Comparison of ENCODE assay signal across 19 cellular contexts in the genomic region with DNA sequence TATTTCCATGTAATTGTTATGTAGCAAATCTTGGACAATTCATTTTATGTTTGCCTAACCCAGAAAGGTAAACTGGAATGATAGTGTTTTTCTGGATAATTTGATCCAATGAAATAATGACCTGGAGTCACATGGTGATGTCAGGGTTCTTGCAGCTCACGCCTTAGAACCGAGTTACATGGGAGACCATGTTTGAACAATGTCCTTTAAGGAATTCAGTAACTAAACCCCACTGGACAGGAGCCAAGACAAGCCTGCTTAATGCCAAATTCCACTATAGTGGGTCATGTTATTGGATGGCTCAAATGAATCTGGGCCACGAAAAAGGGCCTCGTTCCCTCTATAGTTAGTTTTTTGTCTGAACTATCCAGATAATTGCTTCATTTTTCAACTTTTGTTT.
DNase-seq lines count a peak whose midpoint lies in the region; ATAC-seq and TF ChIP-seq lines count a peak whose summit lies in the region.
"Had no signal": no experiment of that assay in that cellular context is flagged by ENCODE, and none has a peak within 500 bp of the region (broad histone marks: within the 10 kb centered on the region; RNA-seq: fewer than 3 reads in every experiment).

No MANE protein-coding gene starts in this region.

- 46 to 63% methylated on average over 4 of the region's 4 CpGs for WGBS in esophagus squamous epithelium, 2 donors

- H3K4me1 Mint-ChIP-seq in activated naive CD8-positive, alpha-beta T cell treated with anti-CD3 and anti-CD28 coated beads for 36 hours = no peaks in the 10 kb centered on the region

- ATAC-seq in HG03095 (IDR thresholded peaks at IDR 0.05; ENCODE audit: unreplicated experiment) (no peak), left cardiac atrium (no peak)
- ATAC-seq: activated naive CD4-positive, alpha-beta T cell treated with anti-CD3 and anti-CD28 coated beads, Interleukin-2, amount 50 U/mL, for 72 hours; esophagus mucosa had no signal

- H3K27me3 ChIP-seq in esophagus squamous epithelium = no peaks in the 10 kb centered on the region

- H3K27ac ChIP-seq in esophagus squamous epithelium = no peak overlapping the region

- H3K4me3 Mint-ChIP-seq in activated naive CD8-positive, alpha-beta T cell treated with anti-CD3 and anti-CD28 coated beads for 36 hours = no peak overlapping the region
- H3K4me3 Mint-ChIP-seq: stimulated activated naive CD8-positive, alpha-beta T cell treated with anti-CD3 and anti-CD28 coated beads, Interleukin-15, Interleukin-2, amounts not matched to agents 100 ng/mL and 50 ng/mL, for 24 hours; T-helper 2 cell treated with Interferon-gamma antibody and Interleukin-4, amounts not matched to agents 5 μg/mL and 100 μg/mL, for 36 hours had no signal

- no peak overlapping the region for H3K27ac Mint-ChIP-seq in activated naive CD8-positive, alpha-beta T cell treated with anti-CD3 and anti-CD28 coated beads for 36 hours
- H3K27ac Mint-ChIP-seq: activated naive CD4-positive, alpha-beta T cell treated with anti-CD3 and anti-CD28 coated beads, Interleukin-2, amount 50 U/mL, for 72 hours; stimulated activated naive CD8-positive, alpha-beta T cell treated with anti-CD3 and anti-CD28 coated beads, Interleukin-15, Interleukin-2, amounts not matched to agents 100 ng/mL and 50 ng/mL, for 24 hours; T-helper 2 cell treated with Interferon-gamma antibody and Interleukin-4, amounts not matched to agents 5 μg/mL and 100 μg/mL, for 36 hours had no signal

- H3K4me3 ChIP-seq in epithelial cell of esophagus (ENCODE audit: low read length) (no peak overlapping the region), esophagus squamous epithelium (no peak overlapping the region)
- H3K4me3 ChIP-seq: smooth muscle cell had no signal

- DNase-seq in EH (ENCODE audit: low read depth) = peak; percentile 56
- DNase-seq in RPMI8226 = peak; percentile 14
- peak; percentile 93 for DNase-seq in epithelial cell of esophagus (ENCODE audit: low read depth)
- peak; percentile 68 for DNase-seq in myocyte (ENCODE audit: low read depth)
- no peak for DNase-seq in activated naive CD8-positive, alpha-beta T cell treated with anti-CD3 and anti-CD28 coated beads for 36 hours
- no peak for DNase-seq in esophagus squamous epithelium (lab: John Stamatoyannopoulos, UW)
- DNase-seq in left cardiac atrium = no peak
- DNase-seq: activated CD4-positive, alpha-beta T cell treated with anti-CD3 and anti-CD28 coated beads for 48 hours; activated T-cell treated with anti-CD3 and anti-CD28 coated beads for 4 hours; Caco-2; NCI-H1436 treated with DMSO at 0.1 percent for 48 hours; NCI-H510A treated with DMSO at 0.1 percent for 48 hours; nucleus accumbens had no signal

- TF ChIP-seq CTCF in epithelial cell of esophagus (IDR thresholded peaks at IDR 0.05; ENCODE audit: insufficient read depth, low read depth, low read length, missing control alignments) (no peak), esophagus squamous epithelium (IDR thresholded peaks at IDR 0.05) (no peak)

- H3K4me1 ChIP-seq in esophagus squamous epithelium = no peaks in the 10 kb centered on the region

- intact Hi-C loops in esophagus squamous epithelium (cut with DNase I) (no loop called here), left cardiac atrium (cut with DNase I) (no loop called here)

- H3K36me3 ChIP-seq in esophagus squamous epithelium = no peaks in the 10 kb centered on the region

- H3K27me3 Mint-ChIP-seq in activated naive CD8-positive, alpha-beta T cell treated with anti-CD3 and anti-CD28 coated beads for 36 hours = peaks cover 28% of the 10 kb centered on the region

- H3K9me3 Mint-ChIP-seq in activated naive CD8-positive, alpha-beta T cell treated with anti-CD3 and anti-CD28 coated beads for 36 hours = peaks cover 5% of the 10 kb centered on the region

- H3K9me3 ChIP-seq in esophagus squamous epithelium = no peaks in the 10 kb centered on the region
- H3K9me3 ChIP-seq: Caco-2 had no signal

- TF ChIP-seq POLR2A in esophagus squamous epithelium (IDR thresholded peaks at IDR 0.05) = no peak

- H3K36me3 Mint-ChIP-seq in activated naive CD8-positive, alpha-beta T cell treated with anti-CD3 and anti-CD28 coated beads for 36 hours = peaks cover 1% of the 10 kb centered on the region

Comparison
In these comparisons a context has a peak if more than half of its experiments do, and no peak if none do; other contexts are left out.
1. DNase-seq: peak in EH (single experiment), RPMI8226 (single experiment), epithelial cell of esophagus (single experiment) and myocyte (single experiment); none in activated naive CD8-positive, alpha-beta T cell treated with anti-CD3 and anti-CD28 coated beads for 36 hours (single experiment), esophagus squamous epithelium (single experiment) and left cardiac atrium (single experiment).